Comparison of ENCODE assay signal across 26 cellular contexts in the genomic region with DNA sequence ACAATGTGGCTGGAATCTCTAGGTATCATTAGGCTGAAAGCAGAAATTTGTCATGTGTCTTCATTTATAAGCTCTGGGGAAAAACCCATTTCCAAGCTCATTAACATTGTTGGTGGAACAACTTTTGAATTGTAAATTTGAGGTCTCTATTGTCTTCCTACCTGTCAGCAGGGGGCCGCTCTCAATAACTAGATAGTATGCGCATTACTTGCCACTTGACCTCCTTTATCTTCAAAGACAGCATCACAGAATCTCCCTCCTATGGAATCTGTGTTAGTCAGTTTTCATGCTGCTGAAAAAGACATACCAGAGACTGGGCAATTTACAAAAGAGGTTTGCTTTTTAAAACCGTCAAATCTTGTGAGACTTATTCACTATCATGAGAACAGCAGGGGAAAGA.
"Had no signal": no experiment of that assay in that cellular context is flagged by ENCODE, and none has a peak within 500 bp of the region (broad histone marks: within the 10 kb centered on the region; RNA-seq: fewer than 3 reads in every experiment).

No MANE protein-coding gene starts in this region.

- H3K4me2 ChIP-seq: hepatocyte had no signal

- H3K27me3 ChIP-seq: brain microvascular endothelial cell, hepatocyte, left lung, right atrium auricular region, thyroid gland had no signal

- DNase-seq: activated CD4-positive, alpha-beta T cell treated with anti-CD3 and anti-CD28 coated beads for 1 hour; activated CD4-positive, alpha-beta T cell treated with anti-CD3 and anti-CD28 coated beads, Interleukin-2, amount 50 U/mL, for 1 hour; activated CD8-positive, alpha-beta T cell treated with anti-CD3 and anti-CD28 coated beads, Interleukin-2, amount 10 ng/mL, durations not matched to agents 7 days and 5 days; activated gamma-delta T cell treated with Interleukin-2 at 50 U/mL for 16 hours; aorta; brain microvascular endothelial cell; central memory CD4-positive, alpha-beta T cell; effector memory CD4-positive, alpha-beta T cell; foreskin melanocyte; kidney glomerular epithelial cell; left lung; naive thymus-derived CD8-positive, alpha-beta T cell; stimulated activated CD4-positive, alpha-beta T cell treated with anti-CD3 and anti-CD28 coated beads, Interleukin-12 subunit alpha, Interleukin-12 subunit beta, amount 100 ng/mL, for 4 hours; stimulated activated CD4-positive, alpha-beta T cell treated with anti-CD3 and anti-CD28 coated beads, Interleukin-4, amount 100 ng/mL, for 4 hours; substantia nigra; T-helper 1 cell; thyroid gland; WERI-Rb-1 had no signal

- H3K36me3 ChIP-seq: brain microvascular endothelial cell, left lung, prostate gland, right atrium auricular region, thyroid gland, WERI-Rb-1 had no signal

- FAIRE-seq: colon, endothelial cell of umbilical vein, TTC549 had no signal

- H3K27ac ChIP-seq: brain microvascular endothelial cell, hepatocyte, left lung, prostate gland, right atrium auricular region, thyroid gland, WERI-Rb-1 had no signal

- H3K9me3 ChIP-seq: left lung, prostate gland, right atrium auricular region, thyroid gland had no signal

- H3K4me3 ChIP-seq: hepatocyte, left lung, lung, prostate gland, right atrium auricular region, thyroid gland had no signal

- H3K4me1 ChIP-seq: left lung, prostate gland, right atrium auricular region, thyroid gland had no signal

- H2AFZ ChIP-seq: hepatocyte had no signal

- ATAC-seq: activated CD8-positive, alpha-beta T cell treated with anti-CD3 and anti-CD28 coated beads, Interleukin-2, amount 10 ng/mL, durations not matched to agents 7 days and 5 days; esophagus mucosa; left lung; naive thymus-derived CD8-positive, alpha-beta T cell had no signal

- H3K79me2 ChIP-seq: hepatocyte had no signal
